Comparison of ENCODE assay signal across 1 cellular context in genomic region chr17:83136156-83136555, GRCh38.
TF ChIP-seq lines count a peak whose summit lies in the region.

No MANE protein-coding gene starts in this region.

TF ChIP-seq in GM23338, 12 proteins besides CTCF, POLR2A, EP300 and RAD21 (continued from another document):
- TF ChIP-seq ETS1 (IDR thresholded peaks at IDR 0.05): no peak
- no peak for TF ChIP-seq REST (IDR thresholded peaks at IDR 0.05; ENCODE audit: unreplicated experiment)
- TF ChIP-seq ZNF114 (CRISPR knock-in tag; IDR thresholded peaks at IDR 0.05): no peak
- no peak for TF ChIP-seq JUNB (IDR thresholded peaks at IDR 0.05; ENCODE audit: unreplicated experiment)
- no peak for TF ChIP-seq NANOG (IDR thresholded peaks at IDR 0.05; ENCODE audit: borderline replicate concordance)
- no peak for TF ChIP-seq EZH2 (IDR thresholded peaks at IDR 0.05; ENCODE audit: low read depth, unreplicated experiment)
TF ChIP-seq in GM23338: peak in this region for 0.
